Comparison of ENCODE assay signal across 1 cellular context in the genomic region with DNA sequence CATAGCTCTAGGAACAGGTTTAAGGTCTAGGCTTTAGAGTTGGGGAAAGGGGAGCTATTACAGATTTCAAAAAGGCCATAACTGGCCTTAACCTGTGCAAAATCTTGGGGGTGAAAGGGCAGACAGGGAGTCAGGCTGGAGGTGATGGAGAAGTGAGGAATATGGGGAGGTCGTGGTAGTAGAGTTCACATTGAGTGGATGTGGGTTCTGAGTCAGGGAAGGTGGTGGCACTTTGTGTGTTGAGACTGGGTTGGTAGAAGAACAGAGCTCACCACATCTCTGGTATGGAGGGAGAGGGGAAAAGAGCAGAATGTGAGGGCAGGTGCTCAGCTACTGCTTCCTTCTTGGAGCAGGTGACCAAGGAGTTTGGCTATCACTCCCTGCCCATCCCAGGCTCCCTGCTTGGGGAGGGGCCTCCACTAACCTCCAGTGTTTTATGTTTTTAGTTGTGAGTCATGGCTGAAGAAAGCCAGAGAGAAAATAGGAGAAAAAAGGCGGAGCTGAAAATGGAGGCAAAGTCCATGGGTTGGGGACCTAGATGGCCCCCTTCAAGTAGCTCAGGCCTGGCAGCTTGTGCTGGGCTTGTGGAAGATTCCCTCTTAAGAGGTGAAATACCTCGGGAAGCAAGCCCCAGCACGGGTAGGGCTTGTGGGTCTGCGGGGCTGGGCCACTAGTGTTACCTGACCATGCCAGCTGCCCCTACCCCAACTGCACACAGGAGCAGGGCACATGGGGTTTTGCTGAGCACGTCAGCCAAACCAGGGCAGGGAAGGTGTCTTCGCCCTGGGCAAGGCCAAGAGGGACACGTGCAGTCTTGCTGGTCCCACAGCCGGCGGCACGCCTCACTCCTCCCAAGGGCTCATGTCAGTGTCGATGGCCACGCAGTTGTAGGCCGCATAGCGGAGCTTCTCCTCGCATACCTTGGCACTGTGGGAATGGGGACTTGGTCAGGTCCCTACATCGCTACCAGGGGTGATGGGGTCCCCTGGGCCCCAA.
A peak's percentile ranks its signal among the peaks of the same experiment; 100 is the strongest.
TF ChIP-seq lines count a peak whose summit lies in the region.

No MANE protein-coding gene starts in this region.

TF ChIP-seq in K562, 482 proteins besides CTCF, POLR2A, EP300 and RAD21:
- no peak for TF ChIP-seq ZNF24 (IDR thresholded peaks at IDR 0.05)
- TF ChIP-seq TGIF2 (CRISPR knock-in tag; IDR thresholded peaks at IDR 0.05), result no peak
- no peak for TF ChIP-seq CHD1 (IDR thresholded peaks at IDR 0.05; ENCODE audit: low read length)
- no peak for TF ChIP-seq SIN3A (IDR thresholded peaks at IDR 0.05; ENCODE audit: borderline replicate concordance in 2 of 2, control insufficient read depth in 1 of 2, low read depth in 2 of 2, low read length in 2 of 2)
- peak; percentile 50 for TF ChIP-seq POLR2G (IDR thresholded peaks at IDR 0.05; ENCODE audit: low read depth, low read length)
- TF ChIP-seq RBFOX2 (IDR thresholded peaks at IDR 0.05; ENCODE audit: low read depth, low read length), result peak; percentile 38; the same call in 1 of the 2 replicates
- no peak for TF ChIP-seq RFX1 (IDR thresholded peaks at IDR 0.05)
- TF ChIP-seq, protein P1, sequence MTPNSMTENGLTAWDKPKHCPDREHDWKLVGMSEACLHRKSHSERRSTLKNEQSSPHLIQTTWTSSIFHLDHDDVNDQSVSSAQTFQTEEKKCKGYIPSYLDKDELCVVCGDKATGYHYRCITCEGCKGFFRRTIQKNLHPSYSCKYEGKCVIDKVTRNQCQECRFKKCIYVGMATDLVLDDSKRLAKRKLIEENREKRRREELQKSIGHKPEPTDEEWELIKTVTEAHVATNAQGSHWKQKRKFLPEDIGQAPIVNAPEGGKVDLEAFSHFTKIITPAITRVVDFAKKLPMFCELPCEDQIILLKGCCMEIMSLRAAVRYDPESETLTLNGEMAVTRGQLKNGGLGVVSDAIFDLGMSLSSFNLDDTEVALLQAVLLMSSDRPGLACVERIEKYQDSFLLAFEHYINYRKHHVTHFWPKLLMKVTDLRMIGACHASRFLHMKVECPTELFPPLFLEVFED (CRISPR knock-in tag; conservative IDR thresholded peaks at IDR 0.05), result peak; percentile 65; the same call in 1 of the 2 replicates
- no peak for TF ChIP-seq ZNF124 (CRISPR knock-in tag; IDR thresholded peaks at IDR 0.05)
